ENCODE assay signal across 11 cellular contexts in genomic region chr4:80035336-80035735, GRCh38. TPM values are rescaled to one million over a fixed set of nuclear protein-coding genes. Genes with fewer than 3 reads are reported as not detected.
DNase-seq lines count a peak whose midpoint lies in the region; ATAC-seq, FAIRE-seq and TF ChIP-seq lines count a peak whose summit lies in the region.
"Had no signal": no experiment of that assay in that cellular context is flagged by ENCODE, and none has a peak within 500 bp of the region (broad histone marks: within the 10 kb centered on the region; RNA-seq: fewer than 3 reads in every experiment).

No MANE protein-coding gene starts in this region.

- H3K27me3 Mint-ChIP-seq in T-helper 2 cell treated with Interferon-gamma antibody and Interleukin-4, amounts not matched to agents 5 μg/mL and 100 μg/mL, for 36 hours (ENCODE audit: low read depth) = no peaks in the 10 kb centered on the region

- intact Hi-C loops in K562 (cut with micrococcal nuclease) = no loop called here
- intact Hi-C loops in adrenal gland (cut with DNase I) = no loop called here

- WGBS in K562 (ENCODE audit: insufficient coverage, low coverage, missing lambda C conversion rate) = 80% methylated on average over 2 of the region's 2 CpGs
- 73 to 82% (median 76%) methylated on average over 2 of the region's 2 CpGs for WGBS in adrenal gland, 4 donors

- H4K20me1 ChIP-seq in K562 (replicated peaks; ENCODE audit: control insufficient read depth, insufficient read depth, low read length) = no peaks in the 10 kb centered on the region

- no peak for TF ChIP-seq RAD21 in K562 (CRISPR knock-in tag; conservative IDR thresholded peaks at IDR 0.05 in 1 of 2, IDR thresholded peaks at IDR 0.05 in 1 of 2)

- ATAC-seq in K562 = peak; percentile 60; the same call in 2 of the 3 replicates
- ATAC-seq in HG02885 (IDR thresholded peaks at IDR 0.05; ENCODE audit: poor library complexity, unreplicated experiment) = no peak

- no peak overlapping the region for H3K9ac ChIP-seq in K562 (ENCODE audit: insufficient read depth in 1 of 2, low read depth in 2 of 2, low read length in 2 of 2)

- H3K27ac Mint-ChIP-seq in T-helper 2 cell treated with Interferon-gamma antibody and Interleukin-4, amounts not matched to agents 5 μg/mL and 100 μg/mL, for 36 hours = no peak overlapping the region

- peaks cover 30% of the 10 kb centered on the region for H3K4me1 Mint-ChIP-seq in T-helper 2 cell treated with Interferon-gamma antibody and Interleukin-4, amounts not matched to agents 5 μg/mL and 100 μg/mL, for 36 hours (ENCODE audit: low read depth)

- peaks cover 30% of the 10 kb centered on the region for H3K36me3 Mint-ChIP-seq in T-helper 2 cell treated with Interferon-gamma antibody and Interleukin-4, amounts not matched to agents 5 μg/mL and 100 μg/mL, for 36 hours (ENCODE audit: low read depth)

- CTCF ChIA-PET in K562 (lab: Yijun Ruan, JAX; ENCODE audit: low intra/inter-chr PET ratio) = no interaction called here

- no peak for DNase-seq in T-helper 2 cell treated with Interferon-gamma antibody and Interleukin-4, amounts not matched to agents 5 μg/mL and 100 μg/mL, for 36 hours (ENCODE audit: low spot score)
- DNase-seq in T-helper 2 cell (no peak), KBM-7 (peak; percentile 45), K562 (ENCODE audit: extremely low read depth in 1 of 4, low spot score in 3 of 4) (no peak), NCI-H524 (lab: John Stamatoyannopoulos, UW) (no peak), adrenal gland (no peak)
- DNase-seq: amygdala, NCI-H524 treated with DMSO at 0.1 percent for 48 hours had no signal

- no peak for FAIRE-seq in K562 (lab: Jason Lieb, UNC)
- FAIRE-seq: H1 had no signal

- H3K9me1 ChIP-seq in K562 (ENCODE audit: control insufficient read depth, insufficient read depth, low read length) = no peaks in the 10 kb centered on the region

- peak overlapping the region; percentile 29 for H3K4me3 Mint-ChIP-seq in T-helper 2 cell treated with Interferon-gamma antibody and Interleukin-4, amounts not matched to agents 5 μg/mL and 100 μg/mL, for 36 hours

- in situ Hi-C loops in KBM-7 (cut with MboI; ENCODE audit: low pct_unique_long_range_greater_than_20kb, low sequenced_read_pairs) (no loop called here), K562 (cut with MboI) (no loop called here)

- H3K27me3 ChIP-seq in K562 (ENCODE audit: control insufficient read depth in 2 of 2, insufficient read depth in 2 of 2, low read length in 2 of 2) (no peaks in the 10 kb centered on the region), neutrophil (no peaks in the 10 kb centered on the region), adrenal gland (no peaks in the 10 kb centered on the region)

- H3K4me2 ChIP-seq in K562 (ENCODE audit: insufficient read depth, low read length) = no peak overlapping the region

- H3K36me3 ChIP-seq in K562 (ENCODE audit: control insufficient read depth, insufficient read depth, low read length) (peaks cover 81% of the 10 kb centered on the region), neutrophil (peaks cover 37% of the 10 kb centered on the region), adrenal gland (replicated peaks in 1 of 2) (peaks cover 0 to 20% of the 10 kb centered on the region in 2 donors)

- H3K4me3 ChIP-seq in K562 (no peak overlapping the region), neutrophil (ENCODE audit: low read depth in 1 of 2, low read length in 1 of 2) (no peak overlapping the region), adrenal gland (no peak overlapping the region)

- no peaks in the 10 kb centered on the region for H3K9me3 ChIP-seq in K562 (replicated peaks; ENCODE audit: control insufficient read depth, insufficient read depth, low read depth, low read length)
- no peaks in the 10 kb centered on the region for H3K9me3 ChIP-seq in neutrophil
- H3K9me3 ChIP-seq in adrenal gland (replicated peaks in 1 of 3) = no peaks in the 10 kb centered on the region

- no TSS peak for BruUV-seq in K562 (replicated peaks; lab: Mats Ljungman, UMichigan)

- TF ChIP-seq POLR2A in K562 (conservative IDR thresholded peaks at IDR 0.05) (no peak), adrenal gland (IDR thresholded peaks at IDR 0.05) (no peak)

- H2AFZ ChIP-seq in K562 (ENCODE audit: low read depth, low read length) = no peak overlapping the region

- TF ChIP-seq EP300 in K562 (IDR thresholded peaks at IDR 0.05; ENCODE audit: low read length) = no peak

- no peaks in the 10 kb centered on the region for H3K9me3 Mint-ChIP-seq in T-helper 2 cell treated with Interferon-gamma antibody and Interleukin-4, amounts not matched to agents 5 μg/mL and 100 μg/mL, for 36 hours

- no peak for TF ChIP-seq CTCF in K562 (IDR thresholded peaks at IDR 0.05 in 2 of 3, conservative IDR thresholded peaks at IDR 0.05 in 1 of 3; ENCODE audit: insufficient read depth in 2 of 3, low read depth in 1 of 3, low read length in 3 of 3)
- TF ChIP-seq CTCF in neutrophil (IDR thresholded peaks at IDR 0.05) = no peak
- TF ChIP-seq CTCF in adrenal gland (IDR thresholded peaks at IDR 0.05) = no peak

- H3K79me2 ChIP-seq in K562 (ENCODE audit: control insufficient read depth, insufficient read depth, low read length) = peaks cover 7% of the 10 kb centered on the region; the same call in 2 of the 3 replicates

- peaks cover 0 to 9% of the 10 kb centered on the region in 2 experiments; a peak in 3 of 5 replicates for H3K4me1 ChIP-seq in K562 (replicated peaks in 1 of 2; ENCODE audit: control insufficient read depth in 2 of 2, insufficient read depth in 2 of 2, low read length in 2 of 2)
- peaks cover 28 to 43% of the 10 kb centered on the region in 2 experiments for H3K4me1 ChIP-seq in neutrophil (ENCODE audit: control insufficient read depth in 1 of 2, insufficient read depth in 1 of 2, low read depth in 1 of 2, low read length in 1 of 2)
- peaks cover 17 to 42% of the 10 kb centered on the region in 2 donors for H3K4me1 ChIP-seq in adrenal gland (replicated peaks in 1 of 2)

- H3K27ac ChIP-seq in K562 (ENCODE audit: extremely low read depth, low read depth, low read length) (no peak overlapping the region; the same call in 2 of the 3 replicates), neutrophil (peak overlapping the region; percentile 74), adrenal gland (peak overlapping the region in 1 of 5 donors; percentile 75)

- POLR2A ChIA-PET in K562 (lab: Yijun Ruan, JAX) = interaction anchor here (1.0 to 1.2 kb wide), 2 partner anchors 9 to 14 kb away, joined by 3 read pairs; no protein-coding TSS in a partner anchor

TF ChIP-seq in K562, 482 proteins besides CTCF, POLR2A, EP300 and RAD21:
- no peak for TF ChIP-seq FOXM1 (IDR thresholded peaks at IDR 0.05; ENCODE audit: low read depth)
- no peak for TF ChIP-seq FOXM1 (CRISPR knock-in tag; IDR thresholded peaks at IDR 0.05; ENCODE audit: low read depth)
- TF ChIP-seq ZBTB43 (CRISPR knock-in tag; IDR thresholded peaks at IDR 0.05) = no peak
- TF ChIP-seq ETV1 (tag; conservative IDR thresholded peaks at IDR 0.05; ENCODE audit: low read depth) = peak; percentile 41; the same call in 1 of the 2 replicates
- no peak for TF ChIP-seq ZNF583 (CRISPR knock-in tag; IDR thresholded peaks at IDR 0.05)

RNA-seq across cellular contexts. Expression of gene ANTXR2, which starts 37.7 kb away (rescaled TPM):
- total RNA-seq in K562 (2011; cell fraction: chromatin; rRNA removed; ENCODE audit: low replicate concordance) = 163 and 271 TPM in 2 replicates
- total RNA-seq in K562 (2011; cell fraction: nucleolus; rRNA removed) = 73.4 and 76.1 TPM in 2 replicates
- total RNA-seq in K562 (2011; cell fraction: nucleoplasm; rRNA removed) = 102 and 117 TPM in 2 replicates
- total RNA-seq in K562 (2014; rRNA removed) = 39.1 and 50.5 TPM in 2 replicates
- total RNA-seq in K562 (2014; rRNA removed; fragmentation: Illumina TruSeq; extraction: Trizol) = 75.4 and 103 TPM in 2 replicates
- total RNA-seq in K562 (2015; rRNA removed; fragmentation: Illumina TruSeq; extraction: Trizol) = 60.3 and 61.8 TPM in 2 replicates
- total RNA-seq in K562 (2021) = 68.1 and 83.8 TPM in 2 replicates
- 51.7 and 79.1 TPM in 2 replicates for polyA plus RNA-seq in K562 (2011; rRNA removed)
- 10.2 and 18.4 TPM in 2 replicates for polyA plus RNA-seq in K562 (2011; cell fraction: cytosol; rRNA removed)
- polyA plus RNA-seq in K562 (2011; cell fraction: nucleus; rRNA removed) = 42.2 and 47.3 TPM in 2 replicates
- 69.7 and 118 TPM in 2 replicates for polyA plus RNA-seq in K562 (2012)
- polyA plus RNA-seq in K562 (2014; fragmentation: Illumina TruSeq; extraction: Trizol) = 62.5 and 71.0 TPM in 2 replicates
- polyA plus RNA-seq in K562 (2014; fragmentation: Nextera tagmentation; extraction: Ambion mirVana) = 10 to 100 TPM; 10.1 to 26.6 TPM
- 34.8 and 37.4 TPM in 2 replicates for polyA plus RNA-seq in K562 (2014; rRNA removed)
- 139 and 146 TPM in 2 replicates for polyA minus RNA-seq in K562 (2011; rRNA and poly(A)+ RNA removed)
- 33.9 and 51.2 TPM in 2 replicates for polyA minus RNA-seq in K562 (2011; cell fraction: cytosol; rRNA and poly(A)+ RNA removed)
- polyA minus RNA-seq in K562 (2011; cell fraction: nucleus; rRNA and poly(A)+ RNA removed) = 92.2 and 147 TPM in 2 replicates
- 10 to 100 TPM; 29.2 to 96.6 (median 69.4) TPM for total RNA-seq in adrenal gland
- polyA plus RNA-seq in adrenal gland = 10 to 100 TPM in 2 of 3 donors, 1 to 10 TPM in 1; 8.4 to 56.5 (median 10.9) TPM
